23 cellular contexts compared by ENCODE assay signal in the genomic region with DNA sequence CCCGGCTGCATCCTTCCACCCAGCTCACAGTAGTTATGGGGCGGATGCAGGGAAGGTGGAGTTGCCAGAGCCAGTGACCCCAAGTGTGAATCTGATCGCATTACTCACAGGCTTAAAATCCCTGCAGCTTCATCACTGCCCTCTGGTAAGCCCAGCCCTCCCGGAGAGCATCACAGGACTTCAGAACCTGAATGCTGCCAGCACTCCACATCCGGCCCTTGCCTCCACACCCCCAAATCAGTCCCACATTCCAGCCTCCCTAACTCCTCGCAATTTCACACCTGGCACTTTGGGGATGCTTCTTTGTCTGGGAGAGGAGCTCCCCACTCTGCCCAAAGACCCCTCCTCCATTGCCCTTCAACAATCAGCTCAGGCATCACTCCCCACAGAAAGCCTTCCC. TPM values are rescaled to one million over a fixed set of nuclear protein-coding genes. Genes with fewer than 3 reads are reported as not detected.
DNase-seq lines count a peak whose midpoint lies in the region; ATAC-seq and TF ChIP-seq lines count a peak whose summit lies in the region.
"Had no signal": no experiment of that assay in that cellular context is flagged by ENCODE, and none has a peak within 500 bp of the region (broad histone marks: within the 10 kb centered on the region; RNA-seq: fewer than 3 reads in every experiment).

No MANE protein-coding gene starts in this region.

- BruUV-seq in MCF 10A (replicated peaks; lab: Mats Ljungman, UMichigan) (no TSS peak), mammary epithelial cell (replicated peaks; lab: Mats Ljungman, UMichigan) (no TSS peak)

- H3K9me3 ChIP-seq in mammary epithelial cell (replicated peaks; ENCODE audit: insufficient read depth, low read length) = no peaks in the 10 kb centered on the region

- dilution Hi-C loops in mammary epithelial cell (cut with HindIII; ENCODE audit: low sequenced_read_pairs) = loop anchor here (5.0 kb wide), 1 partner anchor 70 kb away; no protein-coding TSS in a partner anchor

- H3K79me2 ChIP-seq in mammary epithelial cell (ENCODE audit: insufficient read depth, low read length) = no peaks in the 10 kb centered on the region

- H4K20me1 ChIP-seq in mammary epithelial cell (ENCODE audit: insufficient read depth, low read length) = no peaks in the 10 kb centered on the region

- H3K9ac ChIP-seq in mammary epithelial cell (ENCODE audit: insufficient read depth, low read length) = no peak overlapping the region
- H3K9ac ChIP-seq: KMS-11 had no signal

- no peak overlapping the region for H2AFZ ChIP-seq in mammary epithelial cell (ENCODE audit: low read depth, low read length)

- H3K9me3 Mint-ChIP-seq in MCF 10A (ENCODE audit: unreplicated experiment) = no peaks in the 10 kb centered on the region
- peaks cover 0 to 6% (median 0%) of the 10 kb centered on the region in 5 experiments for H3K9me3 Mint-ChIP-seq in brain
- H3K9me3 Mint-ChIP-seq in stimulated activated effector memory CD8-positive, alpha-beta T cell treated with anti-CD3 and anti-CD28 coated beads, Interleukin-12 subunit alpha, Interleukin-12 subunit beta, amount 100 ng/mL, for 72 hours = no peaks in the 10 kb centered on the region
- H3K9me3 Mint-ChIP-seq: CD8-positive, alpha-beta memory T cell; HFFc6 had no signal

- intact Hi-C loops in MCF 10A (cut with micrococcal nuclease) = no loop called here
- intact Hi-C loops in mammary epithelial cell (cut with micrococcal nuclease) = no loop called here

- H3K27ac ChIP-seq in mammary epithelial cell (ENCODE audit: insufficient read depth, low read depth, low read length) = no peak overlapping the region
- H3K27ac ChIP-seq: C4-2B, HL-60, KMS-11 had no signal

- H3K4me3 ChIP-seq in mammary epithelial cell (replicated peaks in 1 of 3; ENCODE audit: insufficient read depth in 1 of 3, low read depth in 2 of 3, low read length in 3 of 3) = no peak overlapping the region

- CTCF ChIA-PET in MCF 10A (lab: Yijun Ruan, JAX) = interaction anchor here (0.6 kb wide), 2 partner anchors 122 to 289 kb away, joined by 3 read pairs; no protein-coding TSS in a partner anchor
- CTCF ChIA-PET in mammary epithelial cell (lab: Charles Lee; ENCODE audit: low non-redundant PET) = no interaction called here

- in situ Hi-C loops in mammary epithelial cell (cut with MboI; ENCODE audit: low sequenced_read_pairs in 2 of 2) = no loop called here

- DNase-seq in MCF 10A (ENCODE audit: unreplicated experiment) = no peak
- DNase-seq in mammary epithelial cell = no peak
- peak; percentile 56 for DNase-seq in islet precursor cell
- no peak for DNase-seq in stimulated activated effector memory CD8-positive, alpha-beta T cell treated with anti-CD3 and anti-CD28 coated beads, Interleukin-12 subunit alpha, Interleukin-12 subunit beta, amount 100 ng/mL, for 72 hours (ENCODE audit: low spot score in 2 of 2)
- no peak for DNase-seq in HuH-7 (ENCODE audit: low spot score)
- DNase-seq in SHP77 (lab: John Stamatoyannopoulos, UW) = no peak
- DNase-seq in anterior cingulate cortex (lab: John Stamatoyannopoulos, UW) = no peak
- DNase-seq: Calu3; CD8-positive, alpha-beta memory T cell; DMS153; GF-D8; H9; HFFc6; NCI-H1105 treated with DMSO at 0.1 percent for 48 hours; NCI-H2081 treated with DMSO at 0.1 percent for 48 hours; NCI-H2171 treated with DMSO at 0.1 percent for 48 hours; NCI-H524 treated with DMSO at 0.1 percent for 48 hours; OCI-M1 had no signal

- H3K27me3 Mint-ChIP-seq in MCF 10A (ENCODE audit: insufficient read depth, unreplicated experiment) (no peaks in the 10 kb centered on the region), brain (no peaks in the 10 kb centered on the region)
- H3K27me3 Mint-ChIP-seq: CD8-positive, alpha-beta memory T cell had no signal

- H3K4me2 ChIP-seq in mammary epithelial cell (ENCODE audit: insufficient read depth, low read depth, low read length) = no peak overlapping the region
- H3K4me2 ChIP-seq: KMS-11 had no signal

- H3K27ac Mint-ChIP-seq in MCF 10A (ENCODE audit: low read depth, unreplicated experiment) = peak overlapping the region; percentile 5
- H3K27ac Mint-ChIP-seq in brain = peak overlapping the region in 3 of 5 experiments; percentile 6 to 73 (median 69)
- H3K27ac Mint-ChIP-seq in stimulated activated effector memory CD8-positive, alpha-beta T cell treated with anti-CD3 and anti-CD28 coated beads, Interleukin-12 subunit alpha, Interleukin-12 subunit beta, amount 100 ng/mL, for 72 hours = peak overlapping the region; percentile 0
- H3K27ac Mint-ChIP-seq: HFFc6 had no signal

- no peak for ATAC-seq in stimulated activated effector memory CD8-positive, alpha-beta T cell treated with anti-CD3 and anti-CD28 coated beads, Interleukin-12 subunit alpha, Interleukin-12 subunit beta, amount 100 ng/mL, for 72 hours

- H3K4me3 Mint-ChIP-seq in MCF 10A (ENCODE audit: unreplicated experiment) (no peak overlapping the region), brain (no peak overlapping the region)
- H3K4me3 Mint-ChIP-seq in stimulated activated effector memory CD8-positive, alpha-beta T cell treated with anti-CD3 and anti-CD28 coated beads, Interleukin-12 subunit alpha, Interleukin-12 subunit beta, amount 100 ng/mL, for 72 hours = no peak overlapping the region
- H3K4me3 Mint-ChIP-seq: CD8-positive, alpha-beta memory T cell; H9; HFFc6 had no signal

- H3K27me3 ChIP-seq in mammary epithelial cell (ENCODE audit: insufficient read depth, low read length) = no peaks in the 10 kb centered on the region

- H3K4me1 Mint-ChIP-seq in MCF 10A (ENCODE audit: insufficient read depth, unreplicated experiment) (no peaks in the 10 kb centered on the region), brain (peaks cover 44% of the 10 kb centered on the region)
- peaks cover 6% of the 10 kb centered on the region for H3K4me1 Mint-ChIP-seq in stimulated activated effector memory CD8-positive, alpha-beta T cell treated with anti-CD3 and anti-CD28 coated beads, Interleukin-12 subunit alpha, Interleukin-12 subunit beta, amount 100 ng/mL, for 72 hours
- H3K4me1 Mint-ChIP-seq: CD8-positive, alpha-beta memory T cell had no signal

- no peaks in the 10 kb centered on the region for H3K36me3 ChIP-seq in mammary epithelial cell (ENCODE audit: insufficient read depth, low read length)

- H3K36me3 Mint-ChIP-seq in MCF 10A (ENCODE audit: insufficient read depth, unreplicated experiment) = peaks cover 19% of the 10 kb centered on the region
- H3K36me3 Mint-ChIP-seq in brain = peaks cover 19% of the 10 kb centered on the region
- no peaks in the 10 kb centered on the region for H3K36me3 Mint-ChIP-seq in stimulated activated effector memory CD8-positive, alpha-beta T cell treated with anti-CD3 and anti-CD28 coated beads, Interleukin-12 subunit alpha, Interleukin-12 subunit beta, amount 100 ng/mL, for 72 hours

- TF ChIP-seq CTCF in MCF 10A (IDR thresholded peaks at IDR 0.05; ENCODE audit: unreplicated experiment) (no peak), mammary epithelial cell (conservative IDR thresholded peaks at IDR 0.05 in 1 of 2, IDR thresholded peaks at IDR 0.05 in 1 of 2; ENCODE audit: extremely low read depth in 1 of 2, insufficient read depth in 1 of 2, low read depth in 1 of 2, low read length in 2 of 2) (no peak), brain (conservative IDR thresholded peaks at IDR 0.05) (no peak)

- WGBS in mammary epithelial cell (ENCODE audit: low coverage, missing lambda C conversion rate) = 84% methylated on average over 6 of the region's 6 CpGs

- POLR2A ChIA-PET in MCF 10A (lab: Yijun Ruan, JAX) = interaction anchor here (0.7 kb wide), 1 partner anchor 83 kb away, joined by 3 read pairs; no protein-coding TSS in a partner anchor

- H3K4me1 ChIP-seq in mammary epithelial cell (ENCODE audit: insufficient read depth, low read length) = peaks cover 12% of the 10 kb centered on the region

RNA-seq across cellular contexts. Expression of a gene that starts 15.6 kb away (rescaled TPM):
- total RNA-seq in MCF 10A (2022) = 1.7 and 2.6 TPM in 2 replicates
- 1 to 10 TPM; 2.4 to 3.5 TPM for total RNA-seq in mammary epithelial cell
- polyA plus RNA-seq in mammary epithelial cell = 3.3 TPM
- polyA minus RNA-seq in mammary epithelial cell = not detected
- polyA plus RNA-seq in brain (ENCODE audit: insufficient read depth, low read depth, low replicate concordance) = 9.4 TPM
- total RNA-seq: HT-29 had no signal

Comparison
In these comparisons a context has a peak if more than half of its experiments do, and no peak if none do; other contexts are left out.
1. H3K27ac Mint-ChIP-seq: peak in every context shown above with its lines; median percentile 69 in brain; 5 in MCF 10A; 0 in stimulated activated effector memory CD8-positive, alpha-beta T cell treated with anti-CD3 and anti-CD28 coated beads, Interleukin-12 subunit alpha, Interleukin-12 subunit beta, amount 100 ng/mL, for 72 hours.